Comparison of ENCODE assay signal across 8 cellular contexts in the genomic region with DNA sequence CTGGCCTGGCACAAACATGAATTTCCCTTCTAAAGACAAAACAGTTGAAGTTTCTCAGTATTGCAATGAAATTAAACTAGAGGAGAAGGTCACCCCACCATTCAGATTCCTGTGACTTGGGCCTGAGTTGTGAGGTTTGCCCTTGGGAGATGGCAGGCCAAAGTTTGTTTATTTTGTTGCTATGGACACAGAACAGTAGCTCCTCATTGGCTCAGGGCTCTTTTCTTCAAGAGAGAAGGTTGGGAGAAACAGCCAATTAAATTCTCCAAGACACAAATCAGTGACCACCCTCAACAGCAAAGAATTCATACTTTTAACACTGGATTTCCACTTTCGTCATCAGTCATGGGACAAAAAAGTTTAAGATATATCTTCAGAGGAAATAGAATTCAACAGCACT. TPM values are rescaled to one million over a fixed set of nuclear protein-coding genes. Genes with fewer than 3 reads are reported as not detected.
DNase-seq lines count a peak whose midpoint lies in the region.

Gene FLACC1, minus strand, starts transcription at position 130 of the 400 bp plus-strand sequence. CDS start 5,941 bp downstream, outside the sequence.

- no peaks in the 10 kb centered on the region for H3K27me3 Mint-ChIP-seq in activated CD4-positive, alpha-beta memory T cell treated with anti-CD3 and anti-CD28 coated beads for 36 hours

- peaks cover 16% of the 10 kb centered on the region for H3K4me1 Mint-ChIP-seq in activated CD4-positive, alpha-beta memory T cell treated with anti-CD3 and anti-CD28 coated beads for 36 hours (ENCODE audit: low read depth)

- H3K4me3 ChIP-seq in HUES48 (ENCODE audit: low read depth, low read length), result no peak within 1 kb of the TSS

- peak; percentile 75 for DNase-seq in A172 (ENCODE audit: low spot score)
- DNase-seq in caudate nucleus (lab: John Stamatoyannopoulos, UW), result peak in 1 of 61 donors; percentile 11
- peak; percentile 95 for DNase-seq in left kidney (ENCODE audit: low read depth, low spot score)
- DNase-seq in activated naive CD4-positive, alpha-beta T cell (lab: John Stamatoyannopoulos, UW), result no peak
- DNase-seq in HuH-7.5 (ENCODE audit: low spot score), result no peak
- DNase-seq in activated CD4-positive, alpha-beta memory T cell treated with anti-CD3 and anti-CD28 coated beads for 36 hours, result no peak
- DNase-seq in activated naive CD4-positive, alpha-beta T cell treated with anti-CD3 and anti-CD28 coated beads, Interleukin-2, amount 50 U/mL, for 16 hours, result no peak

- no peaks in the 10 kb centered on the region for H3K36me3 ChIP-seq in HUES48 (ENCODE audit: control insufficient read depth, insufficient read depth, low read length)

- no peak within 1 kb of the TSS for H3K4me3 Mint-ChIP-seq in activated CD4-positive, alpha-beta memory T cell treated with anti-CD3 and anti-CD28 coated beads for 36 hours

- intact Hi-C loops in activated CD4-positive, alpha-beta memory T cell treated with anti-CD3 and anti-CD28 coated beads for 36 hours (cut with micrococcal nuclease), result no loop called here

- no peaks in the 10 kb centered on the region for H3K9me3 ChIP-seq in HUES48 (ENCODE audit: control insufficient read depth, insufficient read depth, low read length)

- no peak within 1 kb of the TSS for H3K27ac Mint-ChIP-seq in activated CD4-positive, alpha-beta memory T cell treated with anti-CD3 and anti-CD28 coated beads for 36 hours

- no peaks in the 10 kb centered on the region for H3K9me3 Mint-ChIP-seq in activated CD4-positive, alpha-beta memory T cell treated with anti-CD3 and anti-CD28 coated beads for 36 hours

- H3K27me3 ChIP-seq in HUES48 (ENCODE audit: control insufficient read depth, insufficient read depth, low read length), result no peaks in the 10 kb centered on the region

- H3K36me3 Mint-ChIP-seq in activated CD4-positive, alpha-beta memory T cell treated with anti-CD3 and anti-CD28 coated beads for 36 hours, result peaks cover 8% of the 10 kb centered on the region

- H3K27ac ChIP-seq in HUES48 (ENCODE audit: low read depth, low read length) (peak within 1 kb of the TSS; percentile 31), caudate nucleus (ENCODE audit: low read depth, low read length) (peak within 1 kb of the TSS; percentile 77)

- peaks cover 3% of the 10 kb centered on the region; the same call in 1 of the 2 replicates for H3K4me1 ChIP-seq in HUES48 (ENCODE audit: control insufficient read depth, insufficient read depth, low read length)

- POLR2A ChIA-PET in activated CD4-positive, alpha-beta memory T cell treated with anti-CD3 and anti-CD28 coated beads for 36 hours (lab: Charles Lee), result no interaction called here

- CTCF ChIA-PET in activated CD4-positive, alpha-beta memory T cell treated with anti-CD3 and anti-CD28 coated beads for 36 hours (lab: Charles Lee), result no interaction called here

- H3K9ac ChIP-seq in HUES48 (ENCODE audit: low read depth, low read length), result no peak within 1 kb of the TSS

RNA-seq across cellular contexts. Expression of gene FLACC1, which starts in this region (rescaled TPM):
- not detected in 2 replicates for total RNA-seq in A172 (2014; rRNA removed; shearing (Covaris generic))
- under 1 TPM; 0.63 to 0.67 TPM for total RNA-seq in activated CD4-positive, alpha-beta memory T cell treated with anti-CD3 and anti-CD28 coated beads for 36 hours

Comparison
In these comparisons a context has a peak if more than half of its experiments do, and no peak if none do; other contexts are left out.
1. Peak in DNase-seq in A172; RNA of the gene not detected or under 1 TPM.